In genomic region chr3:99706410-99706809, GRCh38 we compare ENCODE assay signal across 16 cellular contexts.
DNase-seq lines count a peak whose midpoint lies in the region; ATAC-seq and TF ChIP-seq lines count a peak whose summit lies in the region.
"Had no signal": no experiment of that assay in that cellular context is flagged by ENCODE, and none has a peak within 500 bp of the region (broad histone marks: within the 10 kb centered on the region; RNA-seq: fewer than 3 reads in every experiment).

No MANE protein-coding gene starts in this region.

- peak; percentile 2 for DNase-seq in MM.1S
- peak; percentile 57 for DNase-seq in choroid plexus epithelial cell (ENCODE audit: low read depth)
- DNase-seq in mucosa of descending colon: peak in 1 of 3 donors; percentile 39
- no peak for DNase-seq in tibial nerve (ENCODE audit: low spot score in 2 of 2)
- no peak for DNase-seq in NCI-H1417 (lab: John Stamatoyannopoulos, UW)
- DNase-seq in psoas muscle: no peak
- DNase-seq: COR-L47, MG63, NCI-H1105, NCI-H187, NCI-H226, NCI-H524 treated with DMSO at 0.1 percent for 48 hours had no signal

- H3K79me2 ChIP-seq in MM.1S (ENCODE audit: low read length): no peaks in the 10 kb centered on the region

- H2AFZ ChIP-seq in MM.1S (ENCODE audit: low read length): no peak overlapping the region

- intact Hi-C loops in mucosa of descending colon (cut with DNase I, micrococcal nuclease) (no loop called here), psoas muscle (cut with DNase I) (no loop called here)

- H3F3A ChIP-seq in MM.1S (ENCODE audit: insufficient read depth, low read length): no peaks in the 10 kb centered on the region

- TF ChIP-seq EP300 in tibial nerve (IDR thresholded peaks at IDR 0.05): peak; percentile 41 to 46

- TF ChIP-seq POLR2A in tibial nerve (IDR thresholded peaks at IDR 0.05): no peak

- WGBS in tibial nerve, 2 donors: 41 to 46% methylated on average over 1 of the region's 1 CpG
- WGBS in psoas muscle, 3 donors: 64 to 75% (median 70%) methylated on average over 1 of the region's 1 CpG

- H3K9me2 ChIP-seq in MM.1S (replicated peaks; ENCODE audit: insufficient read depth, low read length): no peaks in the 10 kb centered on the region

- H3K36me3 ChIP-seq in MM.1S (replicated peaks; ENCODE audit: insufficient read depth, low read length) (no peaks in the 10 kb centered on the region), mucosa of descending colon (ENCODE audit: low read depth) (no peaks in the 10 kb centered on the region), tibial nerve (no peaks in the 10 kb centered on the region), psoas muscle (ENCODE audit: insufficient read depth in 1 of 2, low read depth in 1 of 2) (no peaks in the 10 kb centered on the region)
- H3K36me3 ChIP-seq: MG63 had no signal

- H3K4me2 ChIP-seq in MM.1S (ENCODE audit: low read depth, low read length): no peak overlapping the region
- H3K4me2 ChIP-seq: A549 had no signal

- no peak overlapping the region for H3K9ac ChIP-seq in MM.1S (ENCODE audit: low read length)

- H3K9me3 ChIP-seq in MM.1S (replicated peaks; ENCODE audit: insufficient read depth, low read length) (no peaks in the 10 kb centered on the region), mucosa of descending colon (no peaks in the 10 kb centered on the region), tibial nerve (no peaks in the 10 kb centered on the region), psoas muscle (no peaks in the 10 kb centered on the region)
- H3K9me3 ChIP-seq: A549, MG63 had no signal

- H3K27me3 ChIP-seq in MM.1S (replicated peaks; ENCODE audit: insufficient read depth, low read length) (no peaks in the 10 kb centered on the region), tibial nerve (no peaks in the 10 kb centered on the region), psoas muscle (ENCODE audit: insufficient read depth in 3 of 3, low read length in 2 of 3) (no peaks in the 10 kb centered on the region)
- H3K27me3 ChIP-seq: MG63 had no signal

- H4K20me1 ChIP-seq in MM.1S (ENCODE audit: insufficient read depth, low read length): no peaks in the 10 kb centered on the region

- no peak overlapping the region for H3K4me3 ChIP-seq in MM.1S (ENCODE audit: low read length)
- no peak overlapping the region for H3K4me3 ChIP-seq in choroid plexus epithelial cell (ENCODE audit: low read depth, low read length)
- no peak overlapping the region for H3K4me3 ChIP-seq in mucosa of descending colon
- H3K4me3 ChIP-seq in tibial nerve: no peak overlapping the region
- no peak overlapping the region for H3K4me3 ChIP-seq in psoas muscle
- H3K4me3 ChIP-seq: A549, MG63 had no signal

- H3K27ac ChIP-seq in MM.1S (ENCODE audit: low read length): no peak overlapping the region
- peak overlapping the region in 3 of 4 donors; percentile 70 to 84 (median 72) for H3K27ac ChIP-seq in tibial nerve
- no peak overlapping the region for H3K27ac ChIP-seq in psoas muscle
- H3K27ac ChIP-seq: A549, C4-2B had no signal

- ATAC-seq in mucosa of descending colon (peak; percentile 69), GM21381 (IDR thresholded peaks at IDR 0.05; ENCODE audit: unreplicated experiment) (no peak), psoas muscle (no peak)
- ATAC-seq: A549, HepG2 had no signal

- TF ChIP-seq CTCF in MM.1S (IDR thresholded peaks at IDR 0.05; ENCODE audit: low read length): no peak
- no peak for TF ChIP-seq CTCF in choroid plexus epithelial cell (conservative IDR thresholded peaks at IDR 0.05; ENCODE audit: low read depth, low read length)
- TF ChIP-seq CTCF in mucosa of descending colon (IDR thresholded peaks at IDR 0.05): no peak
- TF ChIP-seq CTCF in tibial nerve (IDR thresholded peaks at IDR 0.05): no peak
- TF ChIP-seq CTCF in psoas muscle (IDR thresholded peaks at IDR 0.05): no peak

- H3K4me1 ChIP-seq in MM.1S (ENCODE audit: low read length) (no peaks in the 10 kb centered on the region), mucosa of descending colon (ENCODE audit: low read depth) (no peaks in the 10 kb centered on the region), tibial nerve (peaks cover 0 to 73% (median 3%) of the 10 kb centered on the region in 4 donors), psoas muscle (no peaks in the 10 kb centered on the region)
- H3K4me1 ChIP-seq: A549 had no signal

Comparison
In these comparisons a context has a peak if more than half of its experiments do, and no peak if none do; other contexts are left out.
1. DNase-seq: peak in MM.1S (single experiment) and choroid plexus epithelial cell (single experiment); none in tibial nerve (0 of 2), NCI-H1417 (0 of 3) and psoas muscle (0 of 2).
2. H3K27ac ChIP-seq: peak in tibial nerve (3 of 4); none in MM.1S (single experiment) and psoas muscle (single experiment).